In genomic region chr1:7014640-7014930, GRCh38 we compare ENCODE assay signal across 1 cellular context.
TF ChIP-seq lines count a peak whose summit lies in the region.

No MANE protein-coding gene starts in this region.

TF ChIP-seq in endothelial cell of umbilical vein, 7 proteins besides CTCF, POLR2A, EP300 and RAD21 (continued from another document):
- TF ChIP-seq POLR2AphosphoS5 (IDR thresholded peaks at IDR 0.05; ENCODE audit: insufficient read depth, low read depth, low read length) (no peak), MYC (IDR thresholded peaks at IDR 0.05; ENCODE audit: low read depth, low read length) (no peak), MAX (IDR thresholded peaks at IDR 0.05; ENCODE audit: insufficient read depth, insufficient read length) (no peak), FOS (IDR thresholded peaks at IDR 0.05; ENCODE audit: borderline replicate concordance, insufficient read depth, low read length) (no peak), GATA2 (IDR thresholded peaks at IDR 0.05; ENCODE audit: insufficient read depth, insufficient read length, low read depth, low read length) (no peak)
